In the genomic region with DNA sequence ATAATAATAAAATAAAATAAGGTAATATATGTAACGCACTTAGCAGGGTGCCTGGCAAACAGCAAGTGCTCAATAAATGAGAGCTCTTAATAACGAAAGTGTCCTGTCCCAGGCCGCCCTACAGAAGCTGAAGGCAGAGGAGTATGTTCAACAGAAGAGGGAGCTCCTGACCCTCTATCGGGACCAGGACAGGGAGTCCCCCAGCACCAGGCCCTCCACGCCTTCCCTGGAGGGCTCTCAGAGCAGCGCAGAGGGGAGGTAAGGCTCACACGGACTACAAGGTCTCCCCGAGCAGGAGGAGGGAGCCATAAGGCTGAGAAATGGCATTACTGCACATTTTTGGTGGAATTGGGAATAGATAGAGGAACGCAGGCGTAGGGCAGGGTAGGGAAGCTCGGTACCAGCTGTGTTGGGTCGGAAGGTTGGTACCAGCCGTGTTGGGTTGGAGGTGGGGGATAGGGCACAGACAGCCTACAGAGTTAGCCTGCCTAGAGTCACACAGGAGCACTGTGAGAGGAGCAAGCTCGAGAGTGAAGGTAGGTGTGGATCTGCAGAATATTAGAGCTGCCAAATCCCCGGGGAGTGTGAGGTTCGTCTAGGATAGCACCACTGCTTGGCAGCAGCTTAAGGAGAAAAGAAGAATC, we compare ENCODE assay signal across 7 cellular contexts. TPM values are rescaled to one million over a fixed set of nuclear protein-coding genes. Genes with fewer than 3 reads are reported as not detected.
A peak's percentile ranks its signal among the peaks of the same experiment; 100 is the strongest.
DNase-seq lines count a peak whose midpoint lies in the region; TF ChIP-seq lines count a peak whose summit lies in the region.

No MANE protein-coding gene starts in this region.

- H3K36me3 Mint-ChIP-seq in mesothelial cell of epicardium = peaks cover 12% of the 10 kb centered on the region

- CTCF ChIA-PET in GM10248 (lab: Yijun Ruan, JAX) = interaction anchor here (0.8 to 3.3 kb wide), 9 partner anchors 10 to 212 kb away, joined by 3 to 24 read pairs (median 5); a partner anchor contains a TSS

- no peak overlapping the region for H3K4me3 Mint-ChIP-seq in mesothelial cell of epicardium

- POLR2A ChIA-PET in GM10248 (lab: Yijun Ruan, JAX) = interaction anchor here (1.0 kb wide), 1 partner anchor 144 kb away, joined by 5 read pairs; a partner anchor contains a TSS

- DNase-seq in GM10248 (ENCODE audit: extremely low spot score) (no peak), NCI-H82 (lab: John Stamatoyannopoulos, UW) (peak; percentile 83), dermis blood vessel endothelial cell (peak; percentile 71), mesothelial cell of epicardium (ENCODE audit: low spot score in 2 of 2, unreplicated experiment in 2 of 2) (no peak), NCI-H1105 treated with DMSO at 0.1 percent for 48 hours (lab: John Stamatoyannopoulos, UW) (no peak), HK-2 (ENCODE audit: unreplicated experiment) (no peak), LoVo (ENCODE audit: low spot score) (no peak)

- peak; percentile 27 for TF ChIP-seq CTCF in GM10248 (IDR thresholded peaks at IDR 0.05; ENCODE audit: control extremely low read depth, extremely low read depth, low read depth, missing control alignments)
- TF ChIP-seq CTCF in mesothelial cell of epicardium (IDR thresholded peaks at IDR 0.05; ENCODE audit: unreplicated experiment) = no peak

- H3K9me3 Mint-ChIP-seq in mesothelial cell of epicardium = no peaks in the 10 kb centered on the region

- H3K4me1 Mint-ChIP-seq in mesothelial cell of epicardium = peaks cover 24% of the 10 kb centered on the region

- H3K27me3 Mint-ChIP-seq in mesothelial cell of epicardium (ENCODE audit: low read depth) = no peaks in the 10 kb centered on the region

- peak overlapping the region; percentile 66 for H3K27ac Mint-ChIP-seq in mesothelial cell of epicardium

RNA-seq across cellular contexts. Expression of a gene that starts 15.4 kb away (rescaled TPM):
- 58.9 and 67.6 TPM in 2 replicates for total RNA-seq in dermis blood vessel endothelial cell
- 65.4 to 70.4 TPM (median 68.9 TPM) in 3 replicates for total RNA-seq in mesothelial cell of epicardium

RNA-seq across cellular contexts. Expression of a gene that starts 16.0 kb away (rescaled TPM):
- 0.09 TPM in 1 of 2 replicates, not detected in the other for total RNA-seq in dermis blood vessel endothelial cell
- 16.1 to 18.3 TPM (median 16.4 TPM) in 3 replicates for total RNA-seq in mesothelial cell of epicardium

RNA-seq across cellular contexts. Expression of a gene that starts 48.9 kb away (rescaled TPM):
- total RNA-seq in dermis blood vessel endothelial cell (1.5 and 7.1 TPM in 2 replicates), mesothelial cell of epicardium (20.1 to 21.5 TPM (median 20.3 TPM) in 3 replicates)

RNA-seq across cellular contexts. Expression of a gene that starts 57.5 kb away (rescaled TPM):
- total RNA-seq in dermis blood vessel endothelial cell (46.4 and 74.0 TPM in 2 replicates), mesothelial cell of epicardium (61.7 to 68.1 TPM (median 66.8 TPM) in 3 replicates)

Comparison
In these comparisons a context has a peak if more than half of its experiments do, and no peak if none do; other contexts are left out.
1. DNase-seq: peak in NCI-H82 (single experiment) and dermis blood vessel endothelial cell (single experiment); none in GM10248 (single experiment), mesothelial cell of epicardium (0 of 2), NCI-H1105 treated with DMSO at 0.1 percent for 48 hours (single experiment), HK-2 (single experiment) and LoVo (single experiment).
2. RNA of a gene that starts 16.0 kb away (total RNA-seq): 16.1 to 18.3 TPM in mesothelial cell of epicardium; 0.09 TPM in dermis blood vessel endothelial cell; every median in the first group is over 10 times any median in the second.